In genomic region chr14:22456421-22456820, GRCh38 we compare ENCODE assay signal across 20 cellular contexts.
"Had no signal": no experiment of that assay in that cellular context is flagged by ENCODE, and none has a peak within 500 bp of the region (broad histone marks: within the 10 kb centered on the region; RNA-seq: fewer than 3 reads in every experiment).

No MANE protein-coding gene starts in this region.

- H3K4me3 ChIP-seq: lung, neural progenitor cell, sigmoid colon, smooth muscle cell, testis, vagina had no signal

- H2AFZ ChIP-seq: neural progenitor cell had no signal

- H3K4me3 Mint-ChIP-seq: naive B cell; neural progenitor cell; stimulated activated memory B cell treated with anti-CD40 and anti-IgM and Interleukin-4, amounts not matched to agents 10 μg/mL and 1 μg/mL and 100 μg/mL, for 72 hours; type B pancreatic cell had no signal

- H3K9ac ChIP-seq: neural progenitor cell had no signal

- H3K27me3 Mint-ChIP-seq: activated naive CD4-positive, alpha-beta T cell treated with anti-CD3 and anti-CD28 coated beads, Interleukin-2, amount 50 U/mL, for 24 hours had no signal

- H3K36me3 Mint-ChIP-seq: activated naive CD4-positive, alpha-beta T cell treated with anti-CD3 and anti-CD28 coated beads, Interleukin-2, amount 50 U/mL, for 24 hours; naive B cell; stimulated activated memory B cell treated with anti-CD40 and anti-IgM and Interleukin-4, amounts not matched to agents 10 μg/mL and 1 μg/mL and 100 μg/mL, for 72 hours; type B pancreatic cell had no signal

- H3K36me3 ChIP-seq: neural progenitor cell, sigmoid colon, vagina had no signal

- H3K4me2 ChIP-seq: neural progenitor cell, smooth muscle cell had no signal

- ATAC-seq: activated CD4-positive, CD25-positive, alpha-beta regulatory T cell treated with anti-CD3 and anti-CD28 coated beads, Interleukin-2, amount 50 U/mL, for 24 hours; foreskin keratinocyte; left lobe of liver; stimulated activated memory B cell treated with anti-CD40 and anti-IgM and Interleukin-4, amounts not matched to agents 10 μg/mL and 1 μg/mL and 100 μg/mL, for 72 hours had no signal

- H3K4me1 ChIP-seq: foreskin keratinocyte, neural progenitor cell, testis had no signal

- H3K9me3 ChIP-seq: sigmoid colon, testis, vagina had no signal

- H3K27ac ChIP-seq: foreskin keratinocyte, neural progenitor cell, sigmoid colon, testis, vagina, VCaP had no signal

- H3K27ac Mint-ChIP-seq: activated naive CD4-positive, alpha-beta T cell treated with anti-CD3 and anti-CD28 coated beads, Interleukin-2, amount 50 U/mL, for 24 hours; naive B cell; neural progenitor cell; stimulated activated memory B cell treated with anti-CD40 and anti-IgM and Interleukin-4, amounts not matched to agents 10 μg/mL and 1 μg/mL and 100 μg/mL, for 72 hours; type B pancreatic cell had no signal

- DNase-seq: activated gamma-delta T cell treated with Interleukin-2 at 50 U/mL for 16 hours; central memory CD4-positive, alpha-beta T cell; dermis blood vessel endothelial cell; effector CD8-positive, alpha-beta T cell; foreskin keratinocyte; naive B cell; retina; sigmoid colon; stimulated activated CD4-positive, alpha-beta T cell treated with anti-CD3 and anti-CD28 coated beads, Interleukin-15, amount 100 ng/mL, for 24 hours; testis had no signal

- H3K9me3 Mint-ChIP-seq: activated naive CD4-positive, alpha-beta T cell treated with anti-CD3 and anti-CD28 coated beads, Interleukin-2, amount 50 U/mL, for 24 hours; naive B cell; stimulated activated memory B cell treated with anti-CD40 and anti-IgM and Interleukin-4, amounts not matched to agents 10 μg/mL and 1 μg/mL and 100 μg/mL, for 72 hours; type B pancreatic cell had no signal

- H3K27me3 ChIP-seq: neural progenitor cell, sigmoid colon, testis, vagina had no signal
